ENCODE assay signal across 1 cellular context in genomic region chr11:207213-208176, GRCh38.
TF ChIP-seq lines count a peak whose summit lies in the region.

BET1L (minus strand) TSS chr11:207399; CDS start chr11:207321, 78 bp downstream.
RIC8A (plus strand) TSS chr11:207708; CDS start chr11:208855, 1,147 bp downstream.

TF ChIP-seq in H1, 55 proteins besides CTCF, POLR2A, EP300 and RAD21:
- peak; percentile 57; the same call in 1 of the 2 replicates for TF ChIP-seq SP4 (IDR thresholded peaks at IDR 0.05; ENCODE audit: low read length)
- TF ChIP-seq GTF2F1 (IDR thresholded peaks at IDR 0.05; ENCODE audit: borderline replicate concordance, low read depth, low read length), result no peak
- 0 out of 4 replicates have a peak, but pooled peaks have one; percentile 45 to 68 for TF ChIP-seq SIN3A (conservative IDR thresholded peaks at IDR 0.05 in 1 of 2, IDR thresholded peaks at IDR 0.05 in 1 of 2; ENCODE audit: low read depth in 1 of 2, low read length in 2 of 2)
- no peak for TF ChIP-seq BRCA1 (IDR thresholded peaks at IDR 0.05; ENCODE audit: low read depth, low read length)
- no peak for TF ChIP-seq CHD7 (IDR thresholded peaks at IDR 0.05; ENCODE audit: insufficient replicate concordance, low read length)
- no peak for TF ChIP-seq SRF (IDR thresholded peaks at IDR 0.05; ENCODE audit: low read depth, low read length)
- no peak for TF ChIP-seq BACH1 (IDR thresholded peaks at IDR 0.05; ENCODE audit: low read length)
- TF ChIP-seq RXRA (IDR thresholded peaks at IDR 0.05; ENCODE audit: insufficient read depth, low read depth, low read length), result no peak
- peak; percentile 79; the same call in 1 of the 2 replicates for TF ChIP-seq GABPA (IDR thresholded peaks at IDR 0.05; ENCODE audit: borderline replicate concordance, insufficient read depth, low read length)
- TF ChIP-seq KDM4A (IDR thresholded peaks at IDR 0.05; ENCODE audit: low read depth, low read length, severe bottlenecking), result peak; percentile 78
- peak in 1 of 2 experiments; percentile 56; a peak in 2 of 4 replicates for TF ChIP-seq HDAC2 (IDR thresholded peaks at IDR 0.05; ENCODE audit: borderline replicate concordance in 1 of 2, low read depth in 2 of 2, low read length in 2 of 2)
- 0 out of 2 replicates have a peak, but pooled peaks have one; percentile 5 for TF ChIP-seq SP1 (IDR thresholded peaks at IDR 0.05; ENCODE audit: low read depth, low read length)
- no peak for TF ChIP-seq MAFK (IDR thresholded peaks at IDR 0.05; ENCODE audit: low read depth, low read length)
- peak; percentile 60; the same call in 1 of the 2 replicates for TF ChIP-seq RBBP5 (IDR thresholded peaks at IDR 0.05; ENCODE audit: borderline replicate concordance, low read depth, low read length)
- peak; percentile 85 for TF ChIP-seq PHF8 (conservative IDR thresholded peaks at IDR 0.05; ENCODE audit: low read depth, low read length)
- TF ChIP-seq FOSL1 (IDR thresholded peaks at IDR 0.05; ENCODE audit: insufficient read depth, low read depth, low read length), result no peak
- TF ChIP-seq TBP (IDR thresholded peaks at IDR 0.05; ENCODE audit: low read depth, low read length), result peak; percentile 58; the same call in 1 of the 2 replicates
- no peak for TF ChIP-seq SAP30 (IDR thresholded peaks at IDR 0.05; ENCODE audit: insufficient read depth, insufficient replicate concordance, low read length)
- TF ChIP-seq CHD2 (IDR thresholded peaks at IDR 0.05; ENCODE audit: low read length), result no peak
- peak; percentile 79 for TF ChIP-seq MAX (IDR thresholded peaks at IDR 0.05)
- peak; percentile 67; the same call in 1 of the 2 replicates for TF ChIP-seq CREB1 (IDR thresholded peaks at IDR 0.05)
- no peak for TF ChIP-seq TCF12 (IDR thresholded peaks at IDR 0.05; ENCODE audit: low read depth, low read length)
- no peak for TF ChIP-seq SIX5 (IDR thresholded peaks at IDR 0.05; ENCODE audit: low read depth, low read length)
- peak; percentile 78 for TF ChIP-seq E2F6 (IDR thresholded peaks at IDR 0.05)
- peak; percentile 68 for TF ChIP-seq TAF1 (IDR thresholded peaks at IDR 0.05; ENCODE audit: low read depth, low read length)
- no peak for TF ChIP-seq RNF2 (IDR thresholded peaks at IDR 0.05; ENCODE audit: borderline replicate concordance, low read depth, low read length, missing control alignments, poor library complexity, severe bottlenecking)
- TF ChIP-seq ASH2L (IDR thresholded peaks at IDR 0.05; ENCODE audit: low read length), result peak; percentile 51
- TF ChIP-seq YY1 (IDR thresholded peaks at IDR 0.05; ENCODE audit: low read depth, low read length), result no peak
- TF ChIP-seq POLR2AphosphoS5 (IDR thresholded peaks at IDR 0.05; ENCODE audit: low read depth, low read length), result peak; percentile 52; the same call in 1 of the 2 replicates
- TF ChIP-seq NRF1 (IDR thresholded peaks at IDR 0.05; ENCODE audit: low read depth, low read length), result no peak
- TF ChIP-seq NANOG (IDR thresholded peaks at IDR 0.05; ENCODE audit: insufficient read depth, low read depth, low read length, poor library complexity, severe bottlenecking), result peak; percentile 1
- no peak for TF ChIP-seq CTBP2 (IDR thresholded peaks at IDR 0.05; ENCODE audit: borderline replicate concordance, insufficient read depth, insufficient read length, low read length)
- TF ChIP-seq CHD1 (IDR thresholded peaks at IDR 0.05; ENCODE audit: low read depth, low read length), result no peak
- no peak for TF ChIP-seq RFX5 (IDR thresholded peaks at IDR 0.05; ENCODE audit: borderline replicate concordance, low read depth, low read length)
- TF ChIP-seq, protein P1, sequence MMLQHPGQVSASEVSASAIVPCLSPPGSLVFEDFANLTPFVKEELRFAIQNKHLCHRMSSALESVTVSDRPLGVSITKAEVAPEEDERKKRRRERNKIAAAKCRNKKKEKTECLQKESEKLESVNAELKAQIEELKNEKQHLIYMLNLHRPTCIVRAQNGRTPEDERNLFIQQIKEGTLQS (IDR thresholded peaks at IDR 0.05; ENCODE audit: insufficient read depth, low read depth, low read length), result 0 out of 2 replicates have a peak, but pooled peaks have one; percentile 16
- TF ChIP-seq TAF7 (optimal IDR thresholded peaks at IDR 0.05; ENCODE audit: borderline replicate concordance, low read depth, low read length), result no peak
TF ChIP-seq in H1: peak in this region for 17.
